In the genomic region with DNA sequence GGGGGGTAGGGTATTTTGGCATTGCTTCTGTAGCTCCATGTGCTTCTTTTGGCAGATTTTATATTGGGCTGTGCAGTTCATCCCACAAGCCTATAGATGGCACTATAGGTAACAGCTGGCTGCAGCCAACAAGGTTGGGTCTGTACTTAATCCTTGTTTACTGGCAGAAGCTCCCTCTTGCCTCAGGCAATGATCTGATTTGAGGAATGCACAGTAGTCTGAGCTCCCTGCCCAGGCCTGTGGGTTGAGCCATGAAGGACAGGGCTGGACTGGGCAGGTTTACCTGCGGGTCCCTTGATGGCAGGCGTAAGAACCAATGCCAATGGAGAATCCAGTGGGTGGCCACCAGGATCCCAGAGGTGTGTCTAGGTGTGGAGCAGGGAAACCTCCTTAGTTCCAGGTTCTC, we compare ENCODE assay signal across 7 cellular contexts. TPM values are rescaled to one million over a fixed set of nuclear protein-coding genes. Genes with fewer than 3 reads are reported as not detected.
DNase-seq lines count a peak whose midpoint lies in the region; ATAC-seq and TF ChIP-seq lines count a peak whose summit lies in the region.

No MANE protein-coding gene starts in this region.

- peaks cover 0 to 7% of the 10 kb centered on the region in 2 donors for H3K9me3 Mint-ChIP-seq in activated naive CD4-positive, alpha-beta T cell treated with anti-CD3 and anti-CD28 coated beads, Interleukin-2, amount 50 U/mL, for 72 hours

- H3K9me3 ChIP-seq in upper lobe of right lung = no peaks in the 10 kb centered on the region

- intact Hi-C loops in upper lobe of right lung (cut with DNase I) = no loop called here

- no peak overlapping the region for H3K27ac ChIP-seq in upper lobe of right lung

- H3K36me3 Mint-ChIP-seq in activated naive CD4-positive, alpha-beta T cell treated with anti-CD3 and anti-CD28 coated beads, Interleukin-2, amount 50 U/mL, for 72 hours = peaks cover 0 to 14% of the 10 kb centered on the region in 2 donors

- H3K36me3 ChIP-seq in upper lobe of right lung = no peaks in the 10 kb centered on the region

- TF ChIP-seq CTCF in upper lobe of right lung (IDR thresholded peaks at IDR 0.05) = peak; percentile 78

- H3K4me3 ChIP-seq in upper lobe of right lung = no peak overlapping the region

- ATAC-seq in GM19372 (IDR thresholded peaks at IDR 0.05; ENCODE audit: low read depth, unreplicated experiment) = peak; percentile 65
- ATAC-seq in activated naive CD4-positive, alpha-beta T cell treated with anti-CD3 and anti-CD28 coated beads, Interleukin-2, amount 50 U/mL, for 72 hours = peak; percentile 26 to 40
- ATAC-seq in upper lobe of right lung = peak; percentile 87
- no peak for ATAC-seq in GM18517 (IDR thresholded peaks at IDR 0.05; ENCODE audit: unreplicated experiment)

- no peaks in the 10 kb centered on the region for H3K4me1 ChIP-seq in upper lobe of right lung

- no peaks in the 10 kb centered on the region for H3K27me3 ChIP-seq in upper lobe of right lung

- DNase-seq in DMS 273 treated with DMSO at 0.1 percent for 48 hours (lab: John Stamatoyannopoulos, UW) (peak; percentile 0), NCI-H2029 treated with DMSO at 0.1 percent for 48 hours (lab: John Stamatoyannopoulos, UW) (peak; percentile 21), inferior parietal cortex (ENCODE audit: extremely low spot score) (peak; percentile 5), upper lobe of right lung (no peak)
- peak in 1 of 2 donors; percentile 19 for DNase-seq in activated naive CD4-positive, alpha-beta T cell treated with anti-CD3 and anti-CD28 coated beads, Interleukin-2, amount 50 U/mL, for 72 hours (ENCODE audit: low spot score in 2 of 2)

- peak overlapping the region in 1 of 2 donors; percentile 21 for H3K27ac Mint-ChIP-seq in activated naive CD4-positive, alpha-beta T cell treated with anti-CD3 and anti-CD28 coated beads, Interleukin-2, amount 50 U/mL, for 72 hours

RNA-seq across cellular contexts. Expression of a gene that starts 11.7 kb away (rescaled TPM):
- under 1 TPM in 1 of 2 donors, not detected in 1; 0.34 TPM for total RNA-seq in activated naive CD4-positive, alpha-beta T cell treated with anti-CD3 and anti-CD28 coated beads, Interleukin-2, amount 50 U/mL, for 72 hours
- total RNA-seq in upper lobe of right lung = not detected

RNA-seq across cellular contexts. Expression of a gene that starts 20.1 kb away (rescaled TPM):
- total RNA-seq in activated naive CD4-positive, alpha-beta T cell treated with anti-CD3 and anti-CD28 coated beads, Interleukin-2, amount 50 U/mL, for 72 hours = under 1 TPM in 1 of 2 donors, not detected in 1; 0.82 TPM
- not detected for total RNA-seq in upper lobe of right lung

RNA-seq across cellular contexts. Expression of a gene that starts 21.2 kb away (rescaled TPM):
- not detected for total RNA-seq in activated naive CD4-positive, alpha-beta T cell treated with anti-CD3 and anti-CD28 coated beads, Interleukin-2, amount 50 U/mL, for 72 hours
- not detected for total RNA-seq in upper lobe of right lung

RNA-seq across cellular contexts. Expression of a gene that starts 28.2 kb away (rescaled TPM):
- not detected for total RNA-seq in activated naive CD4-positive, alpha-beta T cell treated with anti-CD3 and anti-CD28 coated beads, Interleukin-2, amount 50 U/mL, for 72 hours
- total RNA-seq in upper lobe of right lung = not detected

RNA-seq across cellular contexts. Expression of a gene that starts 54.0 kb away (rescaled TPM):
- not detected for total RNA-seq in activated naive CD4-positive, alpha-beta T cell treated with anti-CD3 and anti-CD28 coated beads, Interleukin-2, amount 50 U/mL, for 72 hours
- not detected for total RNA-seq in upper lobe of right lung
